1 cellular context compared by ENCODE assay signal in the genomic region with DNA sequence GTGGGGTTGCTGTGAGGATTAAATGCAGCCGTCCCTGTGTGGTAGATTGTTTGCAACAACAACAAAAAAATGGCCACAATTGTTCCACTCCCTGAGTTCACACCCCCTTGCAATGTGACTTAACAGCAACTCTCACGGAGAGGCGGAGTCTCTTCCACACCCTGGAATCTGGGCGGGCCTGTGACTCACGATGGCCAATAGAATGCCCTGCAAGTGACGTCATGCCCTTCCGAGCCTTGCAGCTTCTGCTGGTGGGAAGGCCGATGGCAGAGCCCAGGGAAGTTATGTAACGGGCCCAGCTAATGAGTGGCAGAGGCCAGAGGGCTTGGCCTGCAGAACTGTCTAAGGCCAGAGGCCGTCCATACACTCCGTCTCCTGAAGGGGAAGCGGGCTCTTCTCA.
TF ChIP-seq lines count a peak whose summit lies in the region.

No MANE protein-coding gene starts in this region.

TF ChIP-seq in HepG2, 621 proteins besides CTCF, POLR2A, EP300 and RAD21 (continued from another document and continues in another):
- peak; percentile 50; the same call in 1 of the 2 replicates for TF ChIP-seq THRA (CRISPR knock-in tag; IDR thresholded peaks at IDR 0.05; ENCODE audit: borderline replicate concordance)
- no peak for TF ChIP-seq RFXANK (CRISPR knock-in tag; IDR thresholded peaks at IDR 0.05)
- TF ChIP-seq ZBTB1 (CRISPR knock-in tag; IDR thresholded peaks at IDR 0.05; ENCODE audit: borderline replicate concordance), result no peak
- TF ChIP-seq ETS1 (CRISPR knock-in tag; IDR thresholded peaks at IDR 0.05), result no peak
- TF ChIP-seq ZNF691 (CRISPR knock-in tag; IDR thresholded peaks at IDR 0.05; ENCODE audit: borderline replicate concordance, low read depth), result 0 out of 2 replicates have a peak, but pooled peaks have one; percentile 43
- TF ChIP-seq FOSL1 (CRISPR knock-in tag; IDR thresholded peaks at IDR 0.05; ENCODE audit: borderline replicate concordance), result no peak
- peak; percentile 88; the same call in 1 of the 2 replicates for TF ChIP-seq ZZZ3 (CRISPR knock-in tag; IDR thresholded peaks at IDR 0.05; ENCODE audit: borderline replicate concordance)
- TF ChIP-seq ZNF317 (CRISPR knock-in tag; IDR thresholded peaks at IDR 0.05), result no peak
- peak; percentile 83; the same call in 1 of the 2 replicates for TF ChIP-seq ZNF556 (CRISPR knock-in tag; IDR thresholded peaks at IDR 0.05; ENCODE audit: borderline replicate concordance)
- no peak; the same call in 1 of the 2 replicates for TF ChIP-seq ZNF563 (CRISPR knock-in tag; IDR thresholded peaks at IDR 0.05)
- TF ChIP-seq ZC3H4 (CRISPR knock-in tag; IDR thresholded peaks at IDR 0.05; ENCODE audit: borderline replicate concordance), result no peak
- TF ChIP-seq ATAD3A (CRISPR knock-in tag; IDR thresholded peaks at IDR 0.05), result no peak
- TF ChIP-seq GATAD2A (CRISPR knock-in tag; IDR thresholded peaks at IDR 0.05), result peak; percentile 63; the same call in 1 of the 2 replicates
- TF ChIP-seq KLF6 (CRISPR knock-in tag; IDR thresholded peaks at IDR 0.05), result no peak
- TF ChIP-seq AKAP8 (CRISPR knock-in tag; IDR thresholded peaks at IDR 0.05), result no peak
- TF ChIP-seq, protein P1, sequence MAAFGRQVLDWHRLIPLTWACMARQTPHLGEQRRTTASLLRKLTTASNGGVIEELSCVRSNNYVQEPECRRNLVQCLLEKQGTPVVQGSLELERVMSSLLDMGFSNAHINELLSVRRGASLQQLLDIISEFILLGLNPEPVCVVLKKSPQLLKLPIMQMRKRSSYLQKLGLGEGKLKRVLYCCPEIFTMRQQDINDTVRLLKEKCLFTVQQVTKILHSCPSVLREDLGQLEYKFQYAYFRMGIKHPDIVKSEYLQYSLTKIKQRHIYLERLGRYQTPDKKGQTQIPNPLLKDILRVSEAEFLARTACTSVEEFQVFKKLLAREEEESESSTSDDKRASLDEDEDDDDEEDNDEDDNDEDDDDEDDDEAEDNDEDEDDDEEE (CRISPR knock-in tag; IDR thresholded peaks at IDR 0.05), result no peak
- TF ChIP-seq ATF7-NPFF (CRISPR knock-in tag; IDR thresholded peaks at IDR 0.05; ENCODE audit: low read depth), result no peak
- TF ChIP-seq ZNF737 (CRISPR knock-in tag; IDR thresholded peaks at IDR 0.05; ENCODE audit: borderline replicate concordance), result no peak
- no peak for TF ChIP-seq RBFOX2 (IDR thresholded peaks at IDR 0.05; ENCODE audit: low read depth, low read length)
- TF ChIP-seq PTBP1 (IDR thresholded peaks at IDR 0.05; ENCODE audit: low read depth, low read length, poor library complexity, severe bottlenecking), result no peak
- peak; percentile 96 for TF ChIP-seq ZNF614 (CRISPR knock-in tag; IDR thresholded peaks at IDR 0.05; ENCODE audit: borderline replicate concordance)
- TF ChIP-seq, protein P2, sequence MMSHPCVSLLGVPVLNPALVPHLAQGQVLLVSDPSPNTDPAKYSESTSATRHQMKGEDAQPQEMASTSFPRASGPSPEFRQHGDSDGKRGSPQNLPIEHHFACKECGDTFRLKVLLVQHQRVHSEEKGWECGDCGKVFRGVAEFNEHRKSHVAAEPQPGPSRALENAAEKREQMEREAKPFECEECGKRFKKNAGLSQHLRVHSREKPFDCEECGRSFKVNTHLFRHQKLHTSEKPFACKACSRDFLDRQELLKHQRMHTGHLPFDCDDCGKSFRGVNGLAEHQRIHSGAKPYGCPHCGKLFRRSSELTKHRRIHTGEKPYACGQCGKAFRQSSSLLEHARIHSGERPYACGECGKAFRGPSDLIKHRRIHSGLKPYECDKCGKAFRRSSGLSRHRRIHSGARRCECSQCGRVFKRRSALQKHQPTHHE (CRISPR knock-in tag; IDR thresholded peaks at IDR 0.05; ENCODE audit: borderline replicate concordance), result no peak
- TF ChIP-seq, protein P3, sequence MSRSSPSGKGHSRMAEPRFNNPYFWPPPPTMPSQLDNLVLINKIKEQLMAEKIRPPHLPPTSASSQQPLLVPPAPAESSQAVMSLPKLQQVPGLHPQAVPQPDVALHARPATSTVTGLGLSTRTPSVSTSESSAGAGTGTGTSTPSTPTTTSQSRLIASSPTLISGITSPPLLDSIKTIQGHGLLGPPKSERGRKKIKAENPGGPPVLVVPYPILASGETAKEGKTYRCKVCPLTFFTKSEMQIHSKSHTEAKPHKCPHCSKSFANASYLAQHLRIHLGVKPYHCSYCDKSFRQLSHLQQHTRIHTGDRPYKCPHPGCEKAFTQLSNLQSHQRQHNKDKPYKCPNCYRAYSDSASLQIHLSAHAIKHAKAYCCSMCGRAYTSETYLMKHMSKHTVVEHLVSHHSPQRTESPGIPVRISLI (CRISPR knock-in tag; IDR thresholded peaks at IDR 0.05; ENCODE audit: borderline replicate concordance), result no peak
- no peak for TF ChIP-seq ZNF878 (CRISPR knock-in tag; IDR thresholded peaks at IDR 0.05)
- TF ChIP-seq CBX2 (IDR thresholded peaks at IDR 0.05; ENCODE audit: low read depth, low read length), result no peak
- TF ChIP-seq CBX2 (CRISPR knock-in tag; IDR thresholded peaks at IDR 0.05; ENCODE audit: low read depth), result 0 out of 2 replicates have a peak, but pooled peaks have one; percentile 24
- TF ChIP-seq, protein P4, sequence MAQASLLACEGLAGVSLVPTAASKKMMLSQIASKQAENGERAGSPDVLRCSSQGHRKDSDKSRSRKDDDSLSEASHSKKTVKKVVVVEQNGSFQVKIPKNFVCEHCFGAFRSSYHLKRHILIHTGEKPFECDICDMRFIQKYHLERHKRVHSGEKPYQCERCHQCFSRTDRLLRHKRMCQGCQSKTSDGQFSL (CRISPR knock-in tag; IDR thresholded peaks at IDR 0.05), result no peak
- TF ChIP-seq, protein P5, sequence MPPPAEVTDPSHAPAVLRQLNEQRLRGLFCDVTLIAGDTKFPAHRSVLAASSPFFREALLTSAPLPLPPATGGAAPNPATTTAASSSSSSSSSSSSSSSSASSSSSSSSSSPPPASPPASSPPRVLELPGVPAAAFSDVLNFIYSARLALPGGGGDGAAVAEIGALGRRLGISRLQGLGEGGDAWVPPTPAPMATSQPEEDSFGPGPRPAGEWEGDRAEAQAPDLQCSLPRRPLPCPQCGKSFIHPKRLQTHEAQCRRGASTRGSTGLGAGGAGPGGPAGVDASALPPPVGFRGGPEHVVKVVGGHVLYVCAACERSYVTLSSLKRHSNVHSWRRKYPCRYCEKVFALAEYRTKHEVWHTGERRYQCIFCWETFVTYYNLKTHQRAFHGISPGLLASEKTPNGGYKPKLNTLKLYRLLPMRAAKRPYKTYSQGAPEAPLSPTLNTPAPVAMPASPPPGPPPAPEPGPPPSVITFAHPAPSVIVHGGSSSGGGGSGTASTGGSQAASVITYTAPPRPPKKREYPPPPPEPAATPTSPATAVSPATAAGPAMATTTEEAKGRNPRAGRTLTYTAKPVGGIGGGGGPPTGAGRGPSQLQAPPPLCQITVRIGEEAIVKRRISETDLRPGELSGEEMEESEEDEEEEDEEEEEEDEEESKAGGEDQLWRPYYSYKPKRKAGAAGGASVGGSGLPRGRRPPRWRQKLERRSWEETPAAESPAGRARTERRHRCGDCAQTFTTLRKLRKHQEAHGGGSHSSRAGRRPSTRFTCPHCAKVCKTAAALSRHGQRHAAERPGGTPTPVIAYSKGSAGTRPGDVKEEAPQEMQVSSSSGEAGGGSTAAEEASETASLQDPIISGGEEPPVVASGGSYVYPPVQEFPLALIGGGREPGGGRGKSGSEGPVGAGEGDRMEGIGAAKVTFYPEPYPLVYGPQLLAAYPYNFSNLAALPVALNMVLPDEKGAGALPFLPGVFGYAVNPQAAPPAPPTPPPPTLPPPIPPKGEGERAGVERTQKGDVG (CRISPR knock-in tag; IDR thresholded peaks at IDR 0.05; ENCODE audit: borderline replicate concordance), result no peak
- no peak for TF ChIP-seq TOE1 (CRISPR knock-in tag; IDR thresholded peaks at IDR 0.05)
- no peak for TF ChIP-seq TMF1 (CRISPR knock-in tag; IDR thresholded peaks at IDR 0.05; ENCODE audit: low read depth)
- TF ChIP-seq, protein P6, sequence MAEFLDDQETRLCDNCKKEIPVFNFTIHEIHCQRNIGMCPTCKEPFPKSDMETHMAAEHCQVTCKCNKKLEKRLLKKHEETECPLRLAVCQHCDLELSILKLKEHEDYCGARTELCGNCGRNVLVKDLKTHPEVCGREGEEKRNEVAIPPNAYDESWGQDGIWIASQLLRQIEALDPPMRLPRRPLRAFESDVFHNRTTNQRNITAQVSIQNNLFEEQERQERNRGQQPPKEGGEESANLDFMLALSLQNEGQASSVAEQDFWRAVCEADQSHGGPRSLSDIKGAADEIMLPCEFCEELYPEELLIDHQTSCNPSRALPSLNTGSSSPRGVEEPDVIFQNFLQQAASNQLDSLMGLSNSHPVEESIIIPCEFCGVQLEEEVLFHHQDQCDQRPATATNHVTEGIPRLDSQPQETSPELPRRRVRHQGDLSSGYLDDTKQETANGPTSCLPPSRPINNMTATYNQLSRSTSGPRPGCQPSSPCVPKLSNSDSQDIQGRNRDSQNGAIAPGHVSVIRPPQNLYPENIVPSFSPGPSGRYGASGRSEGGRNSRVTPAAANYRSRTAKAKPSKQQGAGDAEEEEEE (CRISPR knock-in tag; IDR thresholded peaks at IDR 0.05; ENCODE audit: borderline replicate concordance), result no peak
- TF ChIP-seq SRSF1 (optimal IDR thresholded peaks at IDR 0.05; ENCODE audit: low read depth, low read length), result no peak
- peak; percentile 69; the same call in 1 of the 2 replicates for TF ChIP-seq JUND (CRISPR knock-in tag; IDR thresholded peaks at IDR 0.05)
- no peak for TF ChIP-seq ZNF143 (CRISPR knock-in tag; IDR thresholded peaks at IDR 0.05)
- TF ChIP-seq ZSCAN25 (CRISPR knock-in tag; IDR thresholded peaks at IDR 0.05), result no peak
- TF ChIP-seq ARNTL (CRISPR knock-in tag; IDR thresholded peaks at IDR 0.05), result peak; percentile 97
- no peak for TF ChIP-seq HOXA9 (CRISPR knock-in tag; IDR thresholded peaks at IDR 0.05; ENCODE audit: borderline replicate concordance)
- TF ChIP-seq ZNF101 (CRISPR knock-in tag; IDR thresholded peaks at IDR 0.05; ENCODE audit: borderline replicate concordance, low read depth), result no peak
- TF ChIP-seq, protein P7, sequence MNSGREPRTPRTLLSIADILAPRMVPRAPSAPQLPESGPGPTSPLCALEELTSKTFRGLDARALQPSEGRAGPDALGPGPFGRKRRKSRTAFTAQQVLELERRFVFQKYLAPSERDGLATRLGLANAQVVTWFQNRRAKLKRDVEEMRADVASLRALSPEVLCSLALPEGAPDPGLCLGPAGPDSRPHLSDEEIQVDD (CRISPR knock-in tag; IDR thresholded peaks at IDR 0.05; ENCODE audit: borderline replicate concordance), result no peak
- no peak for TF ChIP-seq ZNF292 (CRISPR knock-in tag; IDR thresholded peaks at IDR 0.05; ENCODE audit: borderline replicate concordance, low read depth)
- no peak for TF ChIP-seq ZC3H13 (CRISPR knock-in tag; IDR thresholded peaks at IDR 0.05)
- TF ChIP-seq, protein P8, sequence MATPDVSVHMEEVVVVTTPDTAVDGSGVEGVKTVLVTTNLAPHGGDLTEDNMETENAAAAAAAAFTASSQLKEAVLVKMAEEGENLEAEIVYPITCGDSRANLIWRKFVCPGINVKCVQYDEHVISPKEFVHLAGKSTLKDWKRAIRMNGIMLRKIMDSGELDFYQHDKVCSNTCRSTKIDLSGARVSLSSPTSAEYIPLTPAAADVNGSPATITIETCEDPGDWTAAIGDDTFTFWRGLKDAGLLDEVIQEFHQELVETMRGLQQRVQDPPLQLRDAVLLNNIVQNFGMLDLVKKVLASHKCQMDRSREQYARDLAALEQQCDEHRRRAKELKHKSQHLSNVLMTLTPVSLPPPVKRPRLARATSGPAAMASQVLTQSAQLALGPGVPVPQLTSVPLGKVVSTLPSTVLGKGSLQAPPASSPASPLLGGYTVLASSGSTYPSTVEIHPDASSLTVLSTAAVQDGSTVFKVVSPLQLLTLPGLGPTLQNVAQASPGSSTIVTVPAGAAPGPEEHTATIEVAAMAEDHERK (CRISPR knock-in tag; IDR thresholded peaks at IDR 0.05; ENCODE audit: low read depth), result no peak
- no peak for TF ChIP-seq XBP1 (CRISPR knock-in tag; IDR thresholded peaks at IDR 0.05)
